8 cellular contexts compared by ENCODE assay signal in the genomic region with DNA sequence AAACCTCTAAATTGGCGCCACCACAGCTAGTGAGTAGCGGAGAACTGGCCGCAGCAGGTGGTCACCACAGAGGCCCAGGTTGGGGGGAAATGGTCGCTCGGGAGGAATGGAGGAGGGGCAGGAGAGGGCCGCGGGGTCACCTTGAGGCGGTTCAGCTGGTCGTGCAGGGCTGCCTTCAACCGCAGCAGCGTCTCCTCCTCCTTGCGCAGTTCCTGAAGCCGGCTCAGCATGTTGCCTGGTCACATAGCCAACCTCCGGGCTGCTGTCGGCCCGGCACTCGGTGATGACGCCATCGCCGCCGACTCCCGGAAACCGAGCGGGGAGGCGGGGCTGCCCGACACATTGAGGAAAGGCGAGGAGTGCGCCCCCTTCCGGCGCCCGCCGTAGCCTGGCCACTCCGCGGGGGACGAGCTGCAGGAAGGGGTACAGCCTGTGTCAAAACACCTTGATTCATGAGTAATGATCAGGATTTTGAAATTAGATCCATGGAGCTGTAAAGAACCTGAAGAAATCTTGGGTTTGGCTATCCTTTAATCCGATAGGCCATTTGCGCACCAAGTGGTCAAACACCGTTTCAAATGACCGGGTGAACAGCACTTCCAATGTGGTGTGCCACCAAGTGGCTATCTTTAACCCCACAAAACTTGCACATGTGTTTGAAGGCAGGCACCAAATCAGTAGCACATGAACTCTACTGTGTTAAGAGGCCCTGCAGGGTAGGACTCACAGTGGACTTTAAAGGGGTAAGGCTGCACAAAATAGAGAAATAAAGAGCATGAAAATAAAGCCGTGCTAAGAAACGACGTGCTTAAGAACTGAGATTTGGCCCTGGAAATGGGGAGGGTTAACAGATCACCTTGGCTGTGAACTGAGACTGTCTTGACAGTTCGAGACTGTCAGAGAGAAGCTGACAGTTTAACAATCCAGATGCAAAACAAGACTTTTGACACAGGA. TPM values are rescaled to one million over a fixed set of nuclear protein-coding genes. Genes with fewer than 3 reads are reported as not detected.
A peak's percentile ranks its signal among the peaks of the same experiment; 100 is the strongest.
DNase-seq lines count a peak whose midpoint lies in the region; ATAC-seq and TF ChIP-seq lines count a peak whose summit lies in the region.

SNAPC5 (minus strand) TSS at position 261 of the 954 bp plus-strand sequence; CDS start at position 230, 31 bp downstream.

- H3K27ac Mint-ChIP-seq in naive thymus-derived CD8-positive, alpha-beta T cell: peak within 1 kb of the TSS; percentile 94 to 99 (median 98)

- ATAC-seq in GM21825 (IDR thresholded peaks at IDR 0.05; ENCODE audit: unreplicated experiment): peak; percentile 82
- peak; percentile 92 for ATAC-seq in naive thymus-derived CD8-positive, alpha-beta T cell

- peak within 1 kb of the TSS; percentile 56 for H2AFZ ChIP-seq in fibroblast of lung (ENCODE audit: low read length)

- H3K27ac ChIP-seq in fibroblast of lung (ENCODE audit: insufficient read depth, low read length): peak within 1 kb of the TSS; percentile 83

- no peaks in the 10 kb centered on the region for H3K27me3 Mint-ChIP-seq in naive thymus-derived CD8-positive, alpha-beta T cell

- DNase-seq in Daoy (ENCODE audit: low read depth): peak; percentile 97
- DNase-seq in Kasumi-1 (lab: John Stamatoyannopoulos, UW): peak; percentile 89 to 91
- DNase-seq in RPMI8226: peak; percentile 100
- DNase-seq in activated T-helper 1 cell treated with anti-CD3 and anti-CD28 coated beads, Interleukin-2, amount 50 U/mL, for 16 hours (ENCODE audit: low read depth in 1 of 2, low spot score in 1 of 2): peak; percentile 96 to 97
- peak; percentile 92 to 93 for DNase-seq in fibroblast of lung (ENCODE audit: low read depth in 2 of 2)
- peak; percentile 95 to 99 (median 97) for DNase-seq in naive thymus-derived CD8-positive, alpha-beta T cell
- peak; percentile 96 for DNase-seq in stimulated activated naive CD4-positive, alpha-beta T cell treated with Interleukin-2 at 50 U/mL for 16 hours (lab: John Stamatoyannopoulos, UW)

- H3K4me3 ChIP-seq in fibroblast of lung (replicated peaks in 1 of 4; ENCODE audit: control extremely low read depth in 1 of 4, insufficient read depth in 1 of 4, low read depth in 3 of 4, low read length in 4 of 4): peak within 1 kb of the TSS; percentile 73 to 99 (median 84)

- H3K36me3 Mint-ChIP-seq in naive thymus-derived CD8-positive, alpha-beta T cell: peaks cover 8 to 80% (median 34%) of the 10 kb centered on the region in 3 donors

- H4K20me1 ChIP-seq in fibroblast of lung (ENCODE audit: control insufficient read depth, extremely low read depth, insufficient read depth, low read length): no peaks in the 10 kb centered on the region

- H3K9me3 Mint-ChIP-seq in naive thymus-derived CD8-positive, alpha-beta T cell: no peaks in the 10 kb centered on the region

- POLR2A ChIA-PET in naive thymus-derived CD8-positive, alpha-beta T cell (lab: Charles Lee): interaction anchor here (0.5 to 3.7 kb wide), 10 partner anchors 12 to 1049 kb away, joined by 3 to 56 read pairs (median 6); partner anchors contain the start of genes MAP2K1, RAB11A and TIPIN

- H3K27me3 ChIP-seq in fibroblast of lung (ENCODE audit: control insufficient read depth, insufficient read depth, low read length): no peaks in the 10 kb centered on the region

- H3K36me3 ChIP-seq in fibroblast of lung (ENCODE audit: control insufficient read depth, insufficient read depth, low read length): peaks cover 20% of the 10 kb centered on the region

- peak within 1 kb of the TSS; percentile 82 for H3K4me2 ChIP-seq in fibroblast of lung (ENCODE audit: extremely low read depth, insufficient read depth, low read length)

- peak within 1 kb of the TSS; percentile 75 for H3K9ac ChIP-seq in fibroblast of lung (ENCODE audit: insufficient read depth, low read length)

- peaks cover 16 to 69% (median 47%) of the 10 kb centered on the region in 4 donors for H3K4me1 Mint-ChIP-seq in naive thymus-derived CD8-positive, alpha-beta T cell

- no peaks in the 10 kb centered on the region for H3K9me3 ChIP-seq in fibroblast of lung (ENCODE audit: control insufficient read depth, insufficient read depth, low read depth, low read length)

- peak within 1 kb of the TSS; percentile 93 to 98 (median 96) for H3K4me3 Mint-ChIP-seq in naive thymus-derived CD8-positive, alpha-beta T cell

- peak; percentile 83 to 89 for TF ChIP-seq CTCF in fibroblast of lung (conservative IDR thresholded peaks at IDR 0.05 in 1 of 2, IDR thresholded peaks at IDR 0.05 in 1 of 2; ENCODE audit: low read depth in 1 of 2, low read length in 2 of 2)

- peaks cover 2% of the 10 kb centered on the region for H3K4me1 ChIP-seq in fibroblast of lung (ENCODE audit: control insufficient read depth, extremely low read depth, insufficient read depth, low read length)

- H3K79me2 ChIP-seq in fibroblast of lung (ENCODE audit: control insufficient read depth, insufficient read depth, low read length): peaks cover 34% of the 10 kb centered on the region

RNA-seq across cellular contexts. Expression of gene SNAPC5, which starts in this region (rescaled TPM):
- 37.5 and 39.1 TPM in 2 replicates for total RNA-seq in Daoy (2014; rRNA removed; shearing (Covaris generic))
- total RNA-seq in fibroblast of lung: 28.6 and 36.5 TPM in 2 replicates
- 40.3 and 48.2 TPM in 2 replicates for polyA plus RNA-seq in fibroblast of lung
- polyA plus RNA-seq in fibroblast of lung (2012): 26.9 and 28.3 TPM in 2 replicates
- polyA minus RNA-seq in fibroblast of lung (ENCODE audit: low replicate concordance): 2.2 and 8.3 TPM in 2 replicates
- 10 to 100 TPM; 42.0 to 49.3 TPM for total RNA-seq in naive thymus-derived CD8-positive, alpha-beta T cell
- polyA plus RNA-seq in naive thymus-derived CD8-positive, alpha-beta T cell: 10 to 100 TPM; 60.4 to 76.0 (median 69.6) TPM

Comparison
In these comparisons a context has a peak if more than half of its experiments do, and no peak if none do; other contexts are left out.
1. Peak in every context shown above with its lines: DNase-seq, ATAC-seq, H3K4me3 ChIP-seq and H3K27ac ChIP-seq.